14 cellular contexts compared by ENCODE assay signal in the genomic region with DNA sequence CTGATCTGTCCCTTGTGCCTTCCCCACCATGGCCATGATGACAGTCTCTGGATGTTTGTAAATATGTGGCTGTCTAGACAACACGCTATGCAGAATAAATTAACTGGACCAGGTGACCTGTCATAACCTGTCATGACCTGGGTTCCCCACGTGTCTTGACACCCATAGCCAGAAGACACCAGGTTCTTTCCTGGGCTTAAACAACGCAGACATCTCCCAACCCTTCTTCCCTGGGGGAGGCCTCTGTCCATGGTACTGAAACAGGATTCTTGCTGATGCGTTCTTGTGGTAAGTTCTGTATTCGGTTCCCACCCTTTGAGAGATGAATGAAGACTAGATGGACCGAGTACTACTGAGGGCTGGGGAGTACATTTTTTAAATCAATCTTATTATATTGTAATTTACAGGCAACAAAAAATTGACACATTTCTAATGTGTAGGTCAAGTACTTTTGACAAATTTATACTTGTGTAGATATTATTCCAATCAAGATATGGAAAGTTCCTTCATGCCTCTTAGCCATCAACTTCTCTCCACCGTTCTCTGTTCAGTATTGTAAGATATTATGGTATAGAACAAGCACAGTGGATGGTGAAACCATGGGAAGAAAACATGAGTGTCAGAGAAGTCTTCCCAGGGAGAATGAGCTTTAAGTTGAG.
DNase-seq lines count a peak whose midpoint lies in the region; ATAC-seq, FAIRE-seq and TF ChIP-seq lines count a peak whose summit lies in the region.
"Had no signal": no experiment of that assay in that cellular context is flagged by ENCODE, and none has a peak within 500 bp of the region (broad histone marks: within the 10 kb centered on the region; RNA-seq: fewer than 3 reads in every experiment).

No MANE protein-coding gene starts in this region.

- peaks cover 8% of the 10 kb centered on the region for H3K9me3 ChIP-seq in adipocyte (ENCODE audit: control insufficient read depth, low read length)
- H3K9me3 ChIP-seq in suprapubic skin = no peaks in the 10 kb centered on the region
- H3K9me3 ChIP-seq in kidney (ENCODE audit: control insufficient read depth in 1 of 2, low read length in 2 of 2) = no peaks in the 10 kb centered on the region

- H3K4me3 ChIP-seq in HFF-Myc (replicated peaks; ENCODE audit: low read depth, low read length) = no peak overlapping the region
- no peak overlapping the region for H3K4me3 ChIP-seq in adipocyte (ENCODE audit: low read length)
- no peak overlapping the region for H3K4me3 ChIP-seq in suprapubic skin
- no peak overlapping the region for H3K4me3 ChIP-seq in kidney (ENCODE audit: low read length in 2 of 2)
- H3K4me3 ChIP-seq: skin epidermis had no signal

- no peaks in the 10 kb centered on the region for H3K36me3 ChIP-seq in adipocyte (ENCODE audit: control insufficient read depth, insufficient read depth, low read length, severe bottlenecking)
- no peaks in the 10 kb centered on the region for H3K36me3 ChIP-seq in suprapubic skin
- H3K36me3 ChIP-seq in kidney (ENCODE audit: control insufficient read depth in 1 of 2, insufficient read depth in 2 of 2, low read length in 2 of 2) = no peaks in the 10 kb centered on the region

- no peak for ATAC-seq in HG03045 (IDR thresholded peaks at IDR 0.05; ENCODE audit: unreplicated experiment)

- H3K27ac ChIP-seq in suprapubic skin (no peak overlapping the region), kidney (ENCODE audit: low read depth in 2 of 2, low read length in 2 of 2) (no peak overlapping the region)
- H3K27ac ChIP-seq: skin epidermis had no signal

- no peak overlapping the region for H3K9ac ChIP-seq in adipocyte (ENCODE audit: low read length)
- H3K9ac ChIP-seq in kidney (ENCODE audit: low read length in 2 of 2) = no peak overlapping the region

- H3K4me1 ChIP-seq in adipocyte (ENCODE audit: control insufficient read depth, insufficient read depth, low read length) (no peaks in the 10 kb centered on the region), suprapubic skin (no peaks in the 10 kb centered on the region), kidney (ENCODE audit: control insufficient read depth in 1 of 2, insufficient read depth in 1 of 2, low read depth in 1 of 2, low read length in 2 of 2) (no peaks in the 10 kb centered on the region)

- peaks cover 5% of the 10 kb centered on the region for H3K27me3 ChIP-seq in adipocyte (replicated peaks; ENCODE audit: control insufficient read depth, insufficient read depth, low read length)
- peaks cover 15% of the 10 kb centered on the region for H3K27me3 ChIP-seq in suprapubic skin

- TF ChIP-seq CTCF in AG09319 (IDR thresholded peaks at IDR 0.05; ENCODE audit: low read depth, low read length) (no peak), HFF-Myc (IDR thresholded peaks at IDR 0.05; ENCODE audit: low read depth, low read length, missing control alignments) (no peak), suprapubic skin (IDR thresholded peaks at IDR 0.05) (no peak), kidney (IDR thresholded peaks at IDR 0.05; ENCODE audit: borderline replicate concordance, extremely low read depth, insufficient read depth) (no peak)

- DNase-seq in AG09319 (ENCODE audit: extremely low read depth, low read depth) (peak; percentile 2), HFF-Myc (ENCODE audit: extremely low read depth, low read depth) (peak; percentile 19), adipocyte (ENCODE audit: low read depth) (peak; percentile 52), iPS-NIHi7 (ENCODE audit: extremely low spot score) (peak; percentile 65), suprapubic skin (ENCODE audit: low spot score in 2 of 2) (no peak), kidney (no peak), NCI-H1092 treated with DMSO at 0.1 percent for 48 hours (lab: John Stamatoyannopoulos, UW) (no peak)
- DNase-seq: activated CD4-positive, alpha-beta T cell treated with anti-CD3 and anti-CD28 coated beads, Interleukin-2, amount 50 U/mL, for 1 hour; central memory CD4-positive, alpha-beta T cell; DMS79 treated with DMSO at 0.1 percent for 48 hours; NCI-H524; stimulated activated naive CD4-positive, alpha-beta T cell treated with Interleukin-2 at 50 U/mL for 16 hours had no signal

- WGBS in suprapubic skin = 35% methylated on average over 7 of the region's 7 CpGs

- TF ChIP-seq EP300 in suprapubic skin (IDR thresholded peaks at IDR 0.05) = no peak

- FAIRE-seq in kidney (lab: Jason Lieb, UNC) = no peak

- TF ChIP-seq POLR2A in suprapubic skin (IDR thresholded peaks at IDR 0.05) = no peak

- intact Hi-C loops in kidney (cut with DNase I) = no loop called here

Comparison
In these comparisons a context has a peak if more than half of its experiments do, and no peak if none do; other contexts are left out.
1. DNase-seq: peak in AG09319 (single experiment), HFF-Myc (single experiment), adipocyte (single experiment) and iPS-NIHi7 (single experiment); none in suprapubic skin (0 of 2), kidney (single experiment) and NCI-H1092 treated with DMSO at 0.1 percent for 48 hours (single experiment).